ENCODE assay signal across 24 cellular contexts in genomic region chr11:107778839-107779517, GRCh38.
A peak's percentile ranks its signal among the peaks of the same experiment; 100 is the strongest.
DNase-seq lines count a peak whose midpoint lies in the region; ATAC-seq, FAIRE-seq and TF ChIP-seq lines count a peak whose summit lies in the region.
"Had no signal": no experiment of that assay in that cellular context is flagged by ENCODE, and none has a peak within 500 bp of the region (broad histone marks: within the 10 kb centered on the region; RNA-seq: fewer than 3 reads in every experiment).

No MANE protein-coding gene starts in this region.

- no peak for TF ChIP-seq RAD21 in A549 (conservative IDR thresholded peaks at IDR 0.05 in 1 of 2, IDR thresholded peaks at IDR 0.05 in 1 of 2)
- TF ChIP-seq RAD21 in H1 (IDR thresholded peaks at IDR 0.05 in 1 of 2, conservative IDR thresholded peaks at IDR 0.05 in 1 of 2; ENCODE audit: low read depth in 2 of 2, low read length in 2 of 2), result no peak

- H3K36me3 Mint-ChIP-seq in mesothelial cell of epicardium, result no peaks in the 10 kb centered on the region
- H3K36me3 Mint-ChIP-seq: CD14-positive monocyte had no signal

- ATAC-seq in A549 (no peak), aorta (ENCODE audit: low FRiP score) (no peak)
- ATAC-seq: Right ventricle myocardium inferior, T-helper 17 cell had no signal

- intact Hi-C loops in aorta (cut with DNase I), result no loop called here

- DNase-seq in A549 (ENCODE audit: low read depth in 1 of 2, low spot score in 1 of 2) (no peak), HEK293T (ENCODE audit: extremely low spot score) (peak; percentile 21), H1 (ENCODE audit: low read depth in 1 of 2, low spot score in 2 of 2) (no peak), mesothelial cell of epicardium (ENCODE audit: low spot score in 2 of 2, unreplicated experiment in 2 of 2) (no peak), aorta (no peak), GOT3 (lab: John Stamatoyannopoulos, UW) (no peak), osteoblast (ENCODE audit: insufficient read length, low spot score, missing footprints) (no peak)
- DNase-seq: GM23248, KBM-7, MM.1S, NCI-H1048, NCI-H1417 treated with DMSO at 0.1 percent for 48 hours, NCI-H187, NCI-H446 treated with DMSO at 0.1 percent for 48 hours, NCI-H526 treated with DMSO at 0.1 percent for 48 hours, Peyer's patch, SW 1271, T-helper 17 cell had no signal

- no peak overlapping the region for H3K56ac ChIP-seq in H1 (replicated peaks; ENCODE audit: insufficient read length, low read depth, low read length)

- H2BK120ac ChIP-seq in H1 (replicated peaks; ENCODE audit: low read depth, low read length), result no peak overlapping the region

- no peak overlapping the region for H2BK12ac ChIP-seq in H1 (ENCODE audit: low read depth, low read length)

- no peak overlapping the region for H3K4ac ChIP-seq in H1 (replicated peaks; ENCODE audit: insufficient read length, low read depth, low read length)

- H4K5ac ChIP-seq in H1 (ENCODE audit: insufficient read length, low read depth, low read length), result no peak overlapping the region

- no peak overlapping the region for H3K23ac ChIP-seq in H1 (ENCODE audit: insufficient read length)

- peak overlapping the region; percentile 29 for H3K27ac Mint-ChIP-seq in mesothelial cell of epicardium
- H3K27ac Mint-ChIP-seq: B cell, CD14-positive monocyte, T-helper 17 cell had no signal

- no peak overlapping the region for H4K8ac ChIP-seq in H1 (ENCODE audit: extremely low read depth, insufficient read depth, low read length)

- no peaks in the 10 kb centered on the region for H3K79me1 ChIP-seq in H1 (ENCODE audit: low read depth, low read length)

- no peak for TF ChIP-seq POLR2A in A549 (IDR thresholded peaks at IDR 0.05; ENCODE audit: low read length)
- no peak for TF ChIP-seq POLR2A in H1 (IDR thresholded peaks at IDR 0.05; ENCODE audit: control extremely low read depth in 1 of 2, low read depth in 2 of 2, low read length in 2 of 2)

- no peaks in the 10 kb centered on the region for H3K4me1 ChIP-seq in A549
- H3K4me1 ChIP-seq in H1 (replicated peaks in 1 of 4; ENCODE audit: control insufficient read depth in 3 of 4, insufficient read depth in 4 of 4, low read length in 3 of 4), result no peaks in the 10 kb centered on the region
- H3K4me1 ChIP-seq in aorta (ENCODE audit: control insufficient read depth in 1 of 2, insufficient read depth in 2 of 2, low read length in 2 of 2), result no peaks in the 10 kb centered on the region
- H3K4me1 ChIP-seq in osteoblast (ENCODE audit: insufficient read depth, low read length), result peaks cover 9% of the 10 kb centered on the region
- H3K4me1 ChIP-seq: Peyer's patch, SJSA1 had no signal

- no peaks in the 10 kb centered on the region for H3K79me2 ChIP-seq in H1 (ENCODE audit: control insufficient read depth in 1 of 2, insufficient read depth in 2 of 2, low read length in 2 of 2)
- H3K79me2 ChIP-seq in osteoblast (ENCODE audit: insufficient read depth, low read length), result no peaks in the 10 kb centered on the region

- no peak overlapping the region for H3K18ac ChIP-seq in H1 (ENCODE audit: extremely low read depth, low read length)

- H3K23me2 ChIP-seq in H1 (ENCODE audit: low read depth, low read length), result no peaks in the 10 kb centered on the region

- H3K4me1 Mint-ChIP-seq in mesothelial cell of epicardium, result peaks cover 22% of the 10 kb centered on the region
- H3K4me1 Mint-ChIP-seq: CD14-positive monocyte, T-helper 17 cell had no signal

- no peak overlapping the region for H2BK15ac ChIP-seq in H1 (ENCODE audit: low read length)

- H3K4me3 ChIP-seq in A549 (no peak overlapping the region), H1 (ENCODE audit: extremely low read depth in 1 of 4, insufficient read depth in 2 of 4, low read depth in 3 of 4, low read length in 4 of 4) (no peak overlapping the region), aorta (ENCODE audit: low read length in 2 of 2) (no peak overlapping the region), osteoblast (ENCODE audit: insufficient read depth, low read length) (no peak overlapping the region)
- H3K4me3 ChIP-seq: GM23248, Peyer's patch, SJSA1 had no signal

- no peak overlapping the region for H2BK20ac ChIP-seq in H1 (ENCODE audit: low read length)

- H2AK5ac ChIP-seq in H1 (ENCODE audit: low read depth, low read length), result no peak overlapping the region

- no peaks in the 10 kb centered on the region for H3K27me3 ChIP-seq in H1 (replicated peaks in 1 of 4; ENCODE audit: control insufficient read depth in 3 of 4, extremely low read depth in 1 of 4, insufficient read depth in 3 of 4, low read length in 3 of 4)
- no peaks in the 10 kb centered on the region for H3K27me3 ChIP-seq in aorta (ENCODE audit: control insufficient read depth in 1 of 2, insufficient read depth in 2 of 2, low read length in 1 of 2)
- H3K27me3 ChIP-seq in osteoblast (ENCODE audit: insufficient read depth, low read length), result peaks cover 3% of the 10 kb centered on the region
- H3K27me3 ChIP-seq: Peyer's patch, SJSA1 had no signal

- H3K9ac ChIP-seq in H1 (replicated peaks in 1 of 4; ENCODE audit: extremely low read depth in 1 of 4, low read depth in 3 of 4, low read length in 3 of 4), result no peak overlapping the region
- H3K9ac ChIP-seq: GM23248 had no signal

- H2AFZ ChIP-seq in H1 (ENCODE audit: low read length) (no peak overlapping the region), osteoblast (ENCODE audit: low read length) (no peak overlapping the region)
- H2AFZ ChIP-seq: GM23248 had no signal

- TF ChIP-seq CTCF in A549 (IDR thresholded peaks at IDR 0.05) (no peak), H1 (IDR thresholded peaks at IDR 0.05; ENCODE audit: control extremely low read depth in 1 of 3, insufficient read depth in 1 of 3, low read depth in 1 of 3, low read length in 3 of 3) (no peak), mesothelial cell of epicardium (IDR thresholded peaks at IDR 0.05; ENCODE audit: unreplicated experiment) (no peak), osteoblast (IDR thresholded peaks at IDR 0.05; ENCODE audit: extremely low read depth, low read depth, low read length) (no peak)

- H3K27me3 Mint-ChIP-seq in mesothelial cell of epicardium (ENCODE audit: low read depth), result no peaks in the 10 kb centered on the region

- TF ChIP-seq EP300 in A549 (IDR thresholded peaks at IDR 0.05), result no peak
- TF ChIP-seq EP300 in H1 (IDR thresholded peaks at IDR 0.05; ENCODE audit: borderline replicate concordance in 1 of 2, low read depth in 2 of 2, low read length in 2 of 2), result no peak

- H3K9me3 ChIP-seq in A549 (no peaks in the 10 kb centered on the region), H1 (ENCODE audit: insufficient read depth in 2 of 2, low read depth in 1 of 2, low read length in 1 of 2) (no peaks in the 10 kb centered on the region), aorta (ENCODE audit: control insufficient read depth, low read length) (no peaks in the 10 kb centered on the region), osteoblast (ENCODE audit: low read depth, low read length) (no peaks in the 10 kb centered on the region)
- H3K9me3 ChIP-seq: Peyer's patch, SJSA1 had no signal

- no peak overlapping the region for H2BK5ac ChIP-seq in H1 (ENCODE audit: low read depth, low read length)

- H3K4me2 ChIP-seq in A549 (no peak overlapping the region), H1 (ENCODE audit: insufficient read depth in 1 of 2, low read depth in 2 of 2, low read length in 2 of 2) (no peak overlapping the region), osteoblast (ENCODE audit: insufficient read depth, low read length) (no peak overlapping the region)

- no peak overlapping the region for H3K4me3 Mint-ChIP-seq in mesothelial cell of epicardium
- H3K4me3 Mint-ChIP-seq: B cell, CD14-positive monocyte, T-helper 17 cell had no signal

- POLR2A ChIA-PET in A549 (lab: Yijun Ruan, JAX), result no interaction called here
- POLR2A ChIA-PET in HEK293T (lab: Yijun Ruan, JAX), result no interaction called here
- POLR2A ChIA-PET in H1 (lab: Charles Lee; ENCODE audit: partially characterized antibody), result no interaction called here

- H4K20me1 ChIP-seq in H1 (replicated peaks in 1 of 2; ENCODE audit: control insufficient read depth in 1 of 2, insufficient read depth in 2 of 2, low read length in 2 of 2), result no peaks in the 10 kb centered on the region
- H4K20me1 ChIP-seq in osteoblast (ENCODE audit: insufficient read depth, low read length), result no peaks in the 10 kb centered on the region

- H3K9me3 Mint-ChIP-seq in mesothelial cell of epicardium, result peaks cover 12% of the 10 kb centered on the region

- H3K27ac ChIP-seq in A549, result no peak overlapping the region
- no peak overlapping the region for H3K27ac ChIP-seq in H1 (ENCODE audit: low read depth, low read length)
- no peak overlapping the region for H3K27ac ChIP-seq in aorta (ENCODE audit: low read depth in 1 of 2, low read length in 2 of 2)
- no peak overlapping the region for H3K27ac ChIP-seq in osteoblast (ENCODE audit: low read depth, low read length)
- H3K27ac ChIP-seq: GM23248, Peyer's patch, SJSA1 had no signal

- H3K36me3 ChIP-seq in H1 (ENCODE audit: control insufficient read depth in 2 of 4, insufficient read depth in 4 of 4, low read length in 3 of 4) (no peaks in the 10 kb centered on the region), aorta (ENCODE audit: control insufficient read depth in 1 of 2, insufficient read depth in 2 of 2, low read length in 1 of 2) (no peaks in the 10 kb centered on the region), osteoblast (ENCODE audit: insufficient read depth, low read length) (no peaks in the 10 kb centered on the region)
- H3K36me3 ChIP-seq: Peyer's patch, SJSA1 had no signal

- CTCF ChIA-PET in A549 (lab: Yijun Ruan, JAX), result interaction anchor here (1.1 to 2.2 kb wide), 5 partner anchors 8 to 232 kb away, joined by 3 to 8 read pairs (median 5); no protein-coding TSS in a partner anchor
- CTCF ChIA-PET in HEK293T (lab: Yijun Ruan, JAX), result interaction anchor here (0.6 to 1.2 kb wide), 3 partner anchors 8 to 38 kb away, joined by 3 to 5 read pairs (median 3); no protein-coding TSS in a partner anchor
- CTCF ChIA-PET in H1 (lab: Charles Lee; ENCODE audit: partially characterized antibody), result interaction anchor here (0.9 to 2.2 kb wide), 9 partner anchors 8 to 253 kb away, joined by 3 to 7 read pairs (median 3); no protein-coding TSS in a partner anchor

- FAIRE-seq in A549 (lab: Jason Lieb, UNC), result no peak
- FAIRE-seq in H1 (lab: Jason Lieb, UNC), result no peak
- FAIRE-seq: A204.1, GM12891 had no signal

- no peak overlapping the region for H3K14ac ChIP-seq in H1 (ENCODE audit: insufficient read length)

- 83% methylated on average over 7 of the region's 7 CpGs for WGBS in A549 (ENCODE audit: missing lambda C conversion rate)
- WGBS in H1 (ENCODE audit: extremely low coverage in 1 of 2, insufficient coverage in 1 of 2, insufficient read length in 1 of 2, insufficient replicate concordance in 2 of 2, low coverage in 1 of 2, low lambda C conversion rate in 2 of 2, missing lambda C conversion rate in 1 of 2), 2 experiments, result 87% methylated on average over 7 of the region's 7 CpGs; no CpG with 5 or more reads in 1 of the 2 experiments
- 80 to 81% methylated on average over 7 of the region's 7 CpGs for WGBS in aorta, 2 donors

- H4K91ac ChIP-seq in H1 (replicated peaks; ENCODE audit: insufficient read length, low read length), result no peak overlapping the region

TF ChIP-seq in A549, 52 proteins besides CTCF, POLR2A, EP300 and RAD21 (continues in another document):
- peak; percentile 91 for TF ChIP-seq MAFK (IDR thresholded peaks at IDR 0.05; ENCODE audit: partially characterized antibody)

TF ChIP-seq in HEK293T, 16 proteins besides CTCF, POLR2A, EP300 and RAD21 (continues in another document):
- TF ChIP-seq FOXA1 (IDR thresholded peaks at IDR 0.05), result no peak
- no peak for TF ChIP-seq NFRKB (IDR thresholded peaks at IDR 0.05)

TF ChIP-seq in H1, 55 proteins besides CTCF, POLR2A, EP300 and RAD21 (continues in another document):
- peak; percentile 85 for TF ChIP-seq MAFK (IDR thresholded peaks at IDR 0.05; ENCODE audit: low read depth, low read length)

Comparison
In these comparisons a context has a peak if more than half of its experiments do, and no peak if none do; other contexts are left out.
1. Of the 18 proteins assayed by ChIP-seq in both H1 and A549: peak only in H1: none; only in A549: none; in both: MAFK; in neither: 17.